ENCODE assay signal across 21 cellular contexts in the genomic region with DNA sequence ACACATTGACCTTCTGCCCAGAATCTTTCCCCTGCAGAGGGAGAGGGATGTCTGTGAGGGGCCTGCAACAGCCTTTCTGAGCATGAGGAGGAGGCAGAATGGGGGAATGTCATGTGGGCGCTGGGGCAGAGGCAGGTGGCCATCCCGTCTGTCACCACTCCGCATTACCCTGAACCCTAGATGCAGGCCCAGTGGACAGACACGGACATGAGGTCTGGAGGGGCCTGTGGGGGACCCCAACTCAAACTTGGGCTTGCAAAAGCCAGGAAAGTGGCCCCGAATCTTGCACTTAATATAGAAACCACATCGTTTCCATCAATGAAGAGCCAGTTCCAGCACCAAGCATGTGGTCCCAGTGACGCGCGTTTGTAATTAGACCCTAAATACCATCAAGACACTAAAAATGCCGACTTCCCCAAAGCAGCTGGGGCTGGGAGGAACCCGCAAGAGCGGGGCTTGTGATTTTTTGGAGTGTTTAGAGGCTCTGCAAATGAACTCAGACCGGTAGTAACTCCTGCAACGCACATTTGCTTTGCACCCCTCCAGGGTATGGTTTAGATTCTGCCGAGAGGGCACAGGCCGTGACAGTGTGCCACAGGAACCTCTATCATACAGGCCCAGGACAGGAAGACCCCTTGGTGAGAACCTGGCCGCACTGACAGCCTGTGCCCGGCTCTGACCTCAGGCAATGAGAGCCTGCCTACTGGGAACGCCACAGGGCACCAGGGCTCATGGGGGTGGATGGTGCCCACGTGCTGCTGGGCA.
DNase-seq lines count a peak whose midpoint lies in the region; ATAC-seq, FAIRE-seq and TF ChIP-seq lines count a peak whose summit lies in the region.
"Had no signal": no experiment of that assay in that cellular context is flagged by ENCODE, and none has a peak within 500 bp of the region (broad histone marks: within the 10 kb centered on the region; RNA-seq: fewer than 3 reads in every experiment).

No MANE protein-coding gene starts in this region.

- POLR2A ChIA-PET in H1 (lab: Charles Lee; ENCODE audit: partially characterized antibody): no interaction called here

- H2BK12ac ChIP-seq in H1 (ENCODE audit: low read depth, low read length) (no peak overlapping the region), trophoblast cell (ENCODE audit: low read length) (no peak overlapping the region)

- ATAC-seq in left cardiac atrium (no peak), mucosa of descending colon (no peak), upper lobe of right lung (no peak)
- ATAC-seq: HCT116 had no signal

- no peak overlapping the region for H3K4ac ChIP-seq in H1 (replicated peaks; ENCODE audit: insufficient read length, low read depth, low read length)
- no peak overlapping the region for H3K4ac ChIP-seq in trophoblast cell (ENCODE audit: low read depth, low read length)

- no peak overlapping the region for H3K23ac ChIP-seq in H1 (ENCODE audit: insufficient read length)
- no peak overlapping the region for H3K23ac ChIP-seq in trophoblast cell (ENCODE audit: low read length)

- TF ChIP-seq RAD21 in H1 (IDR thresholded peaks at IDR 0.05 in 1 of 2, conservative IDR thresholded peaks at IDR 0.05 in 1 of 2; ENCODE audit: low read depth in 2 of 2, low read length in 2 of 2): no peak

- no peaks in the 10 kb centered on the region for H3K23me2 ChIP-seq in H1 (ENCODE audit: low read depth, low read length)

- H2BK20ac ChIP-seq in H1 (ENCODE audit: low read length): no peak overlapping the region

- no peak overlapping the region for H3K9ac ChIP-seq in H1 (replicated peaks in 1 of 4; ENCODE audit: extremely low read depth in 1 of 4, low read depth in 3 of 4, low read length in 3 of 4)
- no peak overlapping the region for H3K9ac ChIP-seq in trophoblast cell (ENCODE audit: low read length)

- H3K36me3 ChIP-seq in left ventricle myocardium inferior (no peaks in the 10 kb centered on the region), H1 (ENCODE audit: control insufficient read depth in 2 of 4, insufficient read depth in 4 of 4, low read length in 3 of 4) (no peaks in the 10 kb centered on the region), mucosa of descending colon (ENCODE audit: low read depth) (no peaks in the 10 kb centered on the region), upper lobe of right lung (no peaks in the 10 kb centered on the region), trophoblast cell (ENCODE audit: control insufficient read depth in 1 of 2, insufficient read depth in 2 of 2, low read length in 2 of 2) (no peaks in the 10 kb centered on the region)

- H3K9me3 ChIP-seq in left ventricle myocardium inferior (replicated peaks) (peaks cover 20% of the 10 kb centered on the region), H1 (ENCODE audit: insufficient read depth in 2 of 2, low read depth in 1 of 2, low read length in 1 of 2) (no peaks in the 10 kb centered on the region; a peak in 1 of 4 replicates), mucosa of descending colon (peaks cover 6% of the 10 kb centered on the region), upper lobe of right lung (no peaks in the 10 kb centered on the region), trophoblast cell (ENCODE audit: insufficient read depth, low read depth, low read length) (peaks cover 6% of the 10 kb centered on the region)

- 0 out of 2 replicates have a peak overlapping the region, but pooled peaks have one; percentile 23 for H4K8ac ChIP-seq in H1 (ENCODE audit: extremely low read depth, insufficient read depth, low read length)
- no peak overlapping the region for H4K8ac ChIP-seq in trophoblast cell (ENCODE audit: low read depth, low read length)

- no peak overlapping the region for H2AFZ ChIP-seq in H1 (ENCODE audit: low read length)
- H2AFZ ChIP-seq in trophoblast cell (ENCODE audit: insufficient read depth, low read length, poor library complexity): no peak overlapping the region

- H3K56ac ChIP-seq in H1 (replicated peaks; ENCODE audit: insufficient read length, low read depth, low read length): no peak overlapping the region

- H2AK5ac ChIP-seq in H1 (ENCODE audit: low read depth, low read length) (no peak overlapping the region), trophoblast cell (ENCODE audit: low read length) (no peak overlapping the region)

- H3K18ac ChIP-seq in H1 (ENCODE audit: extremely low read depth, low read length): no peak overlapping the region
- H3K18ac ChIP-seq in trophoblast cell (ENCODE audit: low read length): no peak overlapping the region

- H4K20me1 ChIP-seq in H1 (replicated peaks in 1 of 2; ENCODE audit: control insufficient read depth in 1 of 2, insufficient read depth in 2 of 2, low read length in 2 of 2): peaks cover 4 to 11% of the 10 kb centered on the region in 2 experiments

- H2BK15ac ChIP-seq in H1 (ENCODE audit: low read length): no peak overlapping the region

- H3K79me2 ChIP-seq in H1 (ENCODE audit: control insufficient read depth in 1 of 2, insufficient read depth in 2 of 2, low read length in 2 of 2) (no peaks in the 10 kb centered on the region), trophoblast cell (ENCODE audit: control insufficient read depth, insufficient read depth, low read length, poor library complexity) (no peaks in the 10 kb centered on the region)

- intact Hi-C loops in left ventricle myocardium inferior (cut with micrococcal nuclease): no loop called here
- intact Hi-C loops in left cardiac atrium (cut with DNase I): no loop called here
- intact Hi-C loops in mucosa of descending colon (cut with DNase I, micrococcal nuclease): no loop called here
- intact Hi-C loops in upper lobe of right lung (cut with DNase I): no loop called here

- H3K79me1 ChIP-seq in H1 (ENCODE audit: low read depth, low read length): peaks cover 8% of the 10 kb centered on the region; the same call in 1 of the 2 replicates
- no peaks in the 10 kb centered on the region for H3K79me1 ChIP-seq in trophoblast cell (ENCODE audit: low read length)

- WGBS in H1 (ENCODE audit: extremely low coverage in 1 of 2, insufficient coverage in 1 of 2, insufficient read length in 1 of 2, insufficient replicate concordance in 2 of 2, low coverage in 1 of 2, low lambda C conversion rate in 2 of 2, missing lambda C conversion rate in 1 of 2), 2 experiments: 89% methylated on average over 20 of the region's 20 CpGs; no CpG with 5 or more reads in 1 of the 2 experiments
- no CpG with 5 or more reads among the region's 20 CpGs for WGBS in trophoblast cell (ENCODE audit: extremely low coverage, insufficient coverage, insufficient read length)

- H2BK120ac ChIP-seq in H1 (replicated peaks; ENCODE audit: low read depth, low read length) (no peak overlapping the region), trophoblast cell (ENCODE audit: insufficient read depth, low read length, poor library complexity) (no peak overlapping the region)

- no peak overlapping the region for H4K5ac ChIP-seq in H1 (ENCODE audit: insufficient read length, low read depth, low read length)

- TF ChIP-seq POLR2A in H1 (IDR thresholded peaks at IDR 0.05; ENCODE audit: control extremely low read depth in 1 of 2, low read depth in 2 of 2, low read length in 2 of 2): no peak

- H3K27me3 ChIP-seq in left ventricle myocardium inferior (ENCODE audit: low read depth) (peaks cover 42% of the 10 kb centered on the region), H1 (replicated peaks in 1 of 4; ENCODE audit: control insufficient read depth in 3 of 4, extremely low read depth in 1 of 4, insufficient read depth in 3 of 4, low read length in 3 of 4) (no peaks in the 10 kb centered on the region), upper lobe of right lung (no peaks in the 10 kb centered on the region), trophoblast cell (ENCODE audit: insufficient read depth, low read length) (no peaks in the 10 kb centered on the region)

- CTCF ChIA-PET in H1 (lab: Charles Lee; ENCODE audit: partially characterized antibody): interaction anchor here (0.8 to 12.0 kb wide), 4 partner anchors 8 to 359 kb away, joined by 3 to 150 read pairs (median 8); no protein-coding TSS in a partner anchor

- H3K4me1 ChIP-seq in left ventricle myocardium inferior (no peaks in the 10 kb centered on the region), H1 (replicated peaks in 1 of 4; ENCODE audit: control insufficient read depth in 3 of 4, insufficient read depth in 4 of 4, low read length in 3 of 4) (peaks cover 3 to 12% (median 6%) of the 10 kb centered on the region in 4 experiments; a peak in 6 of 7 replicates), mucosa of descending colon (ENCODE audit: low read depth) (no peaks in the 10 kb centered on the region), upper lobe of right lung (no peaks in the 10 kb centered on the region), trophoblast cell (ENCODE audit: control insufficient read depth in 1 of 2, insufficient read depth in 2 of 2, low read length in 2 of 2) (no peaks in the 10 kb centered on the region)
- H3K4me1 ChIP-seq: Caco-2 had no signal

- FAIRE-seq in H1 (lab: Jason Lieb, UNC): no peak
- FAIRE-seq: A204.1, G401.6 had no signal

- TF ChIP-seq CTCF in left ventricle myocardium inferior (IDR thresholded peaks at IDR 0.05; ENCODE audit: borderline replicate concordance) (no peak), H1 (IDR thresholded peaks at IDR 0.05; ENCODE audit: control extremely low read depth in 1 of 3, insufficient read depth in 1 of 3, low read depth in 1 of 3, low read length in 3 of 3) (no peak), mucosa of descending colon (IDR thresholded peaks at IDR 0.05) (no peak), upper lobe of right lung (IDR thresholded peaks at IDR 0.05) (no peak)

- no peak overlapping the region for H4K12ac ChIP-seq in trophoblast cell (ENCODE audit: low read depth, low read length)

- TF ChIP-seq EP300 in H1 (IDR thresholded peaks at IDR 0.05; ENCODE audit: borderline replicate concordance in 1 of 2, low read depth in 2 of 2, low read length in 2 of 2): no peak

- no peak overlapping the region for H4K91ac ChIP-seq in H1 (replicated peaks; ENCODE audit: insufficient read length, low read length)
- H4K91ac ChIP-seq in trophoblast cell (ENCODE audit: low read depth, low read length): no peak overlapping the region

- H3K4me3 ChIP-seq in left ventricle myocardium inferior (no peak overlapping the region), H1 (ENCODE audit: extremely low read depth in 1 of 4, insufficient read depth in 2 of 4, low read depth in 3 of 4, low read length in 4 of 4) (no peak overlapping the region), mucosa of descending colon (no peak overlapping the region), upper lobe of right lung (no peak overlapping the region), trophoblast cell (ENCODE audit: low read depth, low read length) (no peak overlapping the region)

- H3K14ac ChIP-seq in H1 (ENCODE audit: insufficient read length) (no peak overlapping the region), trophoblast cell (ENCODE audit: low read length) (no peak overlapping the region)

- DNase-seq in left ventricle myocardium inferior: peak; percentile 9
- no peak for DNase-seq in left cardiac atrium
- no peak for DNase-seq in H1 (ENCODE audit: low read depth in 1 of 2, low spot score in 2 of 2)
- DNase-seq in mucosa of descending colon: peak in 2 of 3 donors; percentile 6 to 16
- DNase-seq in upper lobe of right lung: peak; percentile 40
- DNase-seq in trophoblast cell: no peak
- no peak for DNase-seq in stimulated activated CD8-positive, alpha-beta memory T cell treated with anti-CD3 and anti-CD28 coated beads, Interleukin-4, amount 100 ng/mL, for 48 hours
- DNase-seq in activated CD4-positive, alpha-beta T cell treated with anti-CD3 and anti-CD28 coated beads for 48 hours: no peak
- DNase-seq: Caco-2; CD4-positive, alpha-beta T cell; MM.1S; NCI-H1105; NCI-H2107; NCI-H2227 treated with DMSO at 0.1 percent for 48 hours; NCI-H510A treated with DMSO at 0.1 percent for 48 hours; NCI-H774; OCI-M1; SIG-M5 had no signal

- no peak overlapping the region for H2BK5ac ChIP-seq in H1 (ENCODE audit: low read depth, low read length)
- H2BK5ac ChIP-seq in trophoblast cell (ENCODE audit: low read depth, low read length, poor library complexity): no peak overlapping the region

- no peak overlapping the region for H3K27ac ChIP-seq in left ventricle myocardium inferior (replicated peaks)
- H3K27ac ChIP-seq in H1 (ENCODE audit: low read depth, low read length): no peak overlapping the region
- H3K27ac ChIP-seq in upper lobe of right lung: no peak overlapping the region
- H3K27ac ChIP-seq in trophoblast cell (ENCODE audit: low read depth, low read length): no peak overlapping the region

- no peak overlapping the region for H3K4me2 ChIP-seq in H1 (ENCODE audit: insufficient read depth in 1 of 2, low read depth in 2 of 2, low read length in 2 of 2)
- no peak overlapping the region for H3K4me2 ChIP-seq in trophoblast cell (ENCODE audit: low read length)

Comparison
In these comparisons a context has a peak if more than half of its experiments do, and no peak if none do; other contexts are left out.
1. DNase-seq: peak in left ventricle myocardium inferior (single experiment), mucosa of descending colon (2 of 3) and upper lobe of right lung (single experiment); none in left cardiac atrium (single experiment), H1 (0 of 2), trophoblast cell (0 of 2), stimulated activated CD8-positive, alpha-beta memory T cell treated with anti-CD3 and anti-CD28 coated beads, Interleukin-4, amount 100 ng/mL, for 48 hours (single experiment) and activated CD4-positive, alpha-beta T cell treated with anti-CD3 and anti-CD28 coated beads for 48 hours (single experiment).